In the genomic region with DNA sequence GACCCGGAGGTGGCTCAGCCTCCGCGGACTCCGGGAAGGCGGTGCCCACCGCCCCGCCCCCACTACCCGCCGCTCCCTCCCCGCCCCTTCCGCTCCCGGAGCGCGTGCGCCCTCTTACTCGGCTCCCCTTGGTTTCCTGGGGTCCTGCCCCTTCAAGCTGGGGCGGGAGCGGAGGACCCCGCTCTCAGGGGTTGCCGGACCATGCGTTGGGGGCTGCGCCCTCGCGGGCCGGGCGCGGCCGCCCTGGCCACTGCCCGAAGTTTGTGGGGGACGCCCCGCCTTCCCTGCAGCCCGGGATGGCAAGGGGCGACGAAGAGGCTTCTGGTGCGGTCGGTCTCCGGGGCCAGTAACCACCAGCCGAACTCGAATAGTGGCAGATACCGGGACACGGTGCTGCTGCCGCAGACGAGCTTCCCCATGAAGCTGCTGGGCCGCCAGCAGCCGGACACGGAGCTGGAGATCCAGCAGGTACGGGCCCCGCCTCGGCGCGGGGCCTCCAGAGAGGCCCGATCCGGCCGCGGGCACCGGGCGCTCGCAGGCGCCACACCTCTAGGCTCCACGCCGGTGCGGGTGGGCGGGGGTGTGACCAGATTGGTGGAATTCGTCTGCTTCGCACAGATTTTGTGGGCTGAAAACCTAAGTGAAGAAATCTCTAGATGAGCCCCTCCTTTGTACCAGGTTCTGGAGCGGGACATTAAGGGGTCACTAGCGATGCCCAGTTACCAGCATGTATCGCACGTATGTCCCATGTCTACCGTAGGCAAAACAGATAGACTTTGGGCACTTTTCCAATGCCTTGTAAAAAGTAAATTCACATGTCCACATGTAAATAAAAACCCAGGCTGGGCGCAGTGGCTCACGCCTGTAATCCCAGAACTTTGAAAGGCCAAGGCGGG, we compare ENCODE assay signal across 8 cellular contexts. TPM values are rescaled to one million over a fixed set of nuclear protein-coding genes. Genes with fewer than 3 reads are reported as not detected.
DNase-seq lines count a peak whose midpoint lies in the region; ATAC-seq and TF ChIP-seq lines count a peak whose summit lies in the region.

A gene (plus strand): TSS at position 117 of the 896 bp plus-strand sequence. CDS start 85 bp downstream, at position 202.

- DNase-seq in CD1c-positive myeloid dendritic cell (ENCODE audit: extremely low spot score), result peak; percentile 92
- peak; percentile 86 for DNase-seq in NK-92 treated with Interleukin-12 subunit alpha and Interleukin-12 subunit beta, amount 100 ng/mL, for 24 hours (lab: John Stamatoyannopoulos, UW)
- peak; percentile 94 for DNase-seq in activated CD8-positive, alpha-beta memory T cell treated with anti-CD3 and anti-CD28 coated beads, Interleukin-2, amount 10 ng/mL, durations not matched to agents 7 days and 5 days
- peak; percentile 88 to 92 for DNase-seq in mesothelial cell of epicardium (ENCODE audit: low spot score in 2 of 2, unreplicated experiment in 2 of 2)
- peak; percentile 86 to 87 for DNase-seq in stimulated activated CD8-positive, alpha-beta memory T cell treated with anti-CD3 and anti-CD28 coated beads, Interleukin-15, amount 100 ng/mL, for 48 hours (ENCODE audit: low read depth in 2 of 2)

- CTCF ChIA-PET in activated CD8-positive, alpha-beta memory T cell treated with anti-CD3 and anti-CD28 coated beads, Interleukin-2, amount 10 ng/mL, durations not matched to agents 7 days and 5 days (lab: Charles Lee), result no interaction called here

- in situ Hi-C loops in endometrial microvascular endothelial cells (cut with HindIII; ENCODE audit: inconsistent ontology term, low pct_unique_long_range_greater_than_20kb, low sequenced_read_pairs), result no loop called here

- H3K4me1 Mint-ChIP-seq in activated CD8-positive, alpha-beta memory T cell treated with anti-CD3 and anti-CD28 coated beads, Interleukin-2, amount 10 ng/mL, durations not matched to agents 7 days and 5 days, result peaks cover 31% of the 10 kb centered on the region
- H3K4me1 Mint-ChIP-seq in mesothelial cell of epicardium, result peaks cover 20% of the 10 kb centered on the region

- H3K9me3 Mint-ChIP-seq in activated CD8-positive, alpha-beta memory T cell treated with anti-CD3 and anti-CD28 coated beads, Interleukin-2, amount 10 ng/mL, durations not matched to agents 7 days and 5 days (ENCODE audit: low read depth), result no peaks in the 10 kb centered on the region
- no peaks in the 10 kb centered on the region for H3K9me3 Mint-ChIP-seq in mesothelial cell of epicardium

- TF ChIP-seq CTCF in mesothelial cell of epicardium (IDR thresholded peaks at IDR 0.05; ENCODE audit: unreplicated experiment), result no peak

- H3K4me3 Mint-ChIP-seq in activated CD8-positive, alpha-beta memory T cell treated with anti-CD3 and anti-CD28 coated beads, Interleukin-2, amount 10 ng/mL, durations not matched to agents 7 days and 5 days, result peak within 1 kb of the TSS; percentile 77
- H3K4me3 Mint-ChIP-seq in mesothelial cell of epicardium, result peak within 1 kb of the TSS; percentile 76

- ATAC-seq in GM19328 (IDR thresholded peaks at IDR 0.05; ENCODE audit: unreplicated experiment) (peak; percentile 52), HG03520 (IDR thresholded peaks at IDR 0.05; ENCODE audit: unreplicated experiment) (peak; percentile 47)
- ATAC-seq in activated CD8-positive, alpha-beta memory T cell treated with anti-CD3 and anti-CD28 coated beads, Interleukin-2, amount 10 ng/mL, durations not matched to agents 7 days and 5 days, result peak; percentile 79

- H3K27me3 Mint-ChIP-seq in activated CD8-positive, alpha-beta memory T cell treated with anti-CD3 and anti-CD28 coated beads, Interleukin-2, amount 10 ng/mL, durations not matched to agents 7 days and 5 days, result no peaks in the 10 kb centered on the region
- no peaks in the 10 kb centered on the region for H3K27me3 Mint-ChIP-seq in mesothelial cell of epicardium (ENCODE audit: low read depth)

- peak within 1 kb of the TSS; percentile 78 for H3K27ac Mint-ChIP-seq in activated CD8-positive, alpha-beta memory T cell treated with anti-CD3 and anti-CD28 coated beads, Interleukin-2, amount 10 ng/mL, durations not matched to agents 7 days and 5 days
- peak within 1 kb of the TSS; percentile 82 for H3K27ac Mint-ChIP-seq in mesothelial cell of epicardium

- H3K36me3 Mint-ChIP-seq in activated CD8-positive, alpha-beta memory T cell treated with anti-CD3 and anti-CD28 coated beads, Interleukin-2, amount 10 ng/mL, durations not matched to agents 7 days and 5 days, result peaks cover 21% of the 10 kb centered on the region
- H3K36me3 Mint-ChIP-seq in mesothelial cell of epicardium, result peaks cover 9% of the 10 kb centered on the region

RNA-seq across cellular contexts. Expression of the gene that starts here (rescaled TPM):
- 10 to 100 TPM; 50.3 to 59.4 TPM for total RNA-seq in activated CD8-positive, alpha-beta memory T cell treated with anti-CD3 and anti-CD28 coated beads, Interleukin-2, amount 10 ng/mL, durations not matched to agents 7 days and 5 days
- total RNA-seq in endometrial microvascular endothelial cells (ENCODE audit: inconsistent ontology term) (106 TPM), mesothelial cell of epicardium (57.0 to 60.4 TPM (median 58.4 TPM) in 3 replicates)

Comparison
In these comparisons a context has a peak if more than half of its experiments do, and no peak if none do; other contexts are left out.
1. Peak in every context shown above with its lines: DNase-seq and ATAC-seq.